Comparison of ENCODE assay signal across 1 cellular context in the genomic region with DNA sequence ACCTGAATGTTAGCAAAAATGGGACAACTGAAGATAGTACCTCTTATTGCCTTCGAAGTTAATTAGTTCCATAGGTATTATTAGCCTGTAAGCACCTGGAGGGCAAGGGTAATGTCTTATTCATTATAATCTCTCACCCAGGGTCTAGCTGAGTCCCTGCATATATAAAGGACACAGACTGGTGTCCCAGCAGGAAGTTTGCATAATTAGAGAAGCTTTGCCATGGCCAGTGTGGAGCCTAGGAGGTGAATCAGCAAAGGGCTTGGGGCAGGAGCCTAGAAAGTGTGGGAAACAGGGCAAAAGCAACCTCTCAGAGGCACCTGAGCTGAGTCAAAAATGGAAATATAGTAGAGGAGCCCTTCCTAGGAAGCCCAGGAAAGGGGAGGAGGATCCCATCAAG.
TF ChIP-seq lines count a peak whose summit lies in the region.

No MANE protein-coding gene starts in this region.

TF ChIP-seq in H1, 55 proteins besides CTCF, POLR2A, EP300 and RAD21 (continued from another document):
- TF ChIP-seq, protein P1, sequence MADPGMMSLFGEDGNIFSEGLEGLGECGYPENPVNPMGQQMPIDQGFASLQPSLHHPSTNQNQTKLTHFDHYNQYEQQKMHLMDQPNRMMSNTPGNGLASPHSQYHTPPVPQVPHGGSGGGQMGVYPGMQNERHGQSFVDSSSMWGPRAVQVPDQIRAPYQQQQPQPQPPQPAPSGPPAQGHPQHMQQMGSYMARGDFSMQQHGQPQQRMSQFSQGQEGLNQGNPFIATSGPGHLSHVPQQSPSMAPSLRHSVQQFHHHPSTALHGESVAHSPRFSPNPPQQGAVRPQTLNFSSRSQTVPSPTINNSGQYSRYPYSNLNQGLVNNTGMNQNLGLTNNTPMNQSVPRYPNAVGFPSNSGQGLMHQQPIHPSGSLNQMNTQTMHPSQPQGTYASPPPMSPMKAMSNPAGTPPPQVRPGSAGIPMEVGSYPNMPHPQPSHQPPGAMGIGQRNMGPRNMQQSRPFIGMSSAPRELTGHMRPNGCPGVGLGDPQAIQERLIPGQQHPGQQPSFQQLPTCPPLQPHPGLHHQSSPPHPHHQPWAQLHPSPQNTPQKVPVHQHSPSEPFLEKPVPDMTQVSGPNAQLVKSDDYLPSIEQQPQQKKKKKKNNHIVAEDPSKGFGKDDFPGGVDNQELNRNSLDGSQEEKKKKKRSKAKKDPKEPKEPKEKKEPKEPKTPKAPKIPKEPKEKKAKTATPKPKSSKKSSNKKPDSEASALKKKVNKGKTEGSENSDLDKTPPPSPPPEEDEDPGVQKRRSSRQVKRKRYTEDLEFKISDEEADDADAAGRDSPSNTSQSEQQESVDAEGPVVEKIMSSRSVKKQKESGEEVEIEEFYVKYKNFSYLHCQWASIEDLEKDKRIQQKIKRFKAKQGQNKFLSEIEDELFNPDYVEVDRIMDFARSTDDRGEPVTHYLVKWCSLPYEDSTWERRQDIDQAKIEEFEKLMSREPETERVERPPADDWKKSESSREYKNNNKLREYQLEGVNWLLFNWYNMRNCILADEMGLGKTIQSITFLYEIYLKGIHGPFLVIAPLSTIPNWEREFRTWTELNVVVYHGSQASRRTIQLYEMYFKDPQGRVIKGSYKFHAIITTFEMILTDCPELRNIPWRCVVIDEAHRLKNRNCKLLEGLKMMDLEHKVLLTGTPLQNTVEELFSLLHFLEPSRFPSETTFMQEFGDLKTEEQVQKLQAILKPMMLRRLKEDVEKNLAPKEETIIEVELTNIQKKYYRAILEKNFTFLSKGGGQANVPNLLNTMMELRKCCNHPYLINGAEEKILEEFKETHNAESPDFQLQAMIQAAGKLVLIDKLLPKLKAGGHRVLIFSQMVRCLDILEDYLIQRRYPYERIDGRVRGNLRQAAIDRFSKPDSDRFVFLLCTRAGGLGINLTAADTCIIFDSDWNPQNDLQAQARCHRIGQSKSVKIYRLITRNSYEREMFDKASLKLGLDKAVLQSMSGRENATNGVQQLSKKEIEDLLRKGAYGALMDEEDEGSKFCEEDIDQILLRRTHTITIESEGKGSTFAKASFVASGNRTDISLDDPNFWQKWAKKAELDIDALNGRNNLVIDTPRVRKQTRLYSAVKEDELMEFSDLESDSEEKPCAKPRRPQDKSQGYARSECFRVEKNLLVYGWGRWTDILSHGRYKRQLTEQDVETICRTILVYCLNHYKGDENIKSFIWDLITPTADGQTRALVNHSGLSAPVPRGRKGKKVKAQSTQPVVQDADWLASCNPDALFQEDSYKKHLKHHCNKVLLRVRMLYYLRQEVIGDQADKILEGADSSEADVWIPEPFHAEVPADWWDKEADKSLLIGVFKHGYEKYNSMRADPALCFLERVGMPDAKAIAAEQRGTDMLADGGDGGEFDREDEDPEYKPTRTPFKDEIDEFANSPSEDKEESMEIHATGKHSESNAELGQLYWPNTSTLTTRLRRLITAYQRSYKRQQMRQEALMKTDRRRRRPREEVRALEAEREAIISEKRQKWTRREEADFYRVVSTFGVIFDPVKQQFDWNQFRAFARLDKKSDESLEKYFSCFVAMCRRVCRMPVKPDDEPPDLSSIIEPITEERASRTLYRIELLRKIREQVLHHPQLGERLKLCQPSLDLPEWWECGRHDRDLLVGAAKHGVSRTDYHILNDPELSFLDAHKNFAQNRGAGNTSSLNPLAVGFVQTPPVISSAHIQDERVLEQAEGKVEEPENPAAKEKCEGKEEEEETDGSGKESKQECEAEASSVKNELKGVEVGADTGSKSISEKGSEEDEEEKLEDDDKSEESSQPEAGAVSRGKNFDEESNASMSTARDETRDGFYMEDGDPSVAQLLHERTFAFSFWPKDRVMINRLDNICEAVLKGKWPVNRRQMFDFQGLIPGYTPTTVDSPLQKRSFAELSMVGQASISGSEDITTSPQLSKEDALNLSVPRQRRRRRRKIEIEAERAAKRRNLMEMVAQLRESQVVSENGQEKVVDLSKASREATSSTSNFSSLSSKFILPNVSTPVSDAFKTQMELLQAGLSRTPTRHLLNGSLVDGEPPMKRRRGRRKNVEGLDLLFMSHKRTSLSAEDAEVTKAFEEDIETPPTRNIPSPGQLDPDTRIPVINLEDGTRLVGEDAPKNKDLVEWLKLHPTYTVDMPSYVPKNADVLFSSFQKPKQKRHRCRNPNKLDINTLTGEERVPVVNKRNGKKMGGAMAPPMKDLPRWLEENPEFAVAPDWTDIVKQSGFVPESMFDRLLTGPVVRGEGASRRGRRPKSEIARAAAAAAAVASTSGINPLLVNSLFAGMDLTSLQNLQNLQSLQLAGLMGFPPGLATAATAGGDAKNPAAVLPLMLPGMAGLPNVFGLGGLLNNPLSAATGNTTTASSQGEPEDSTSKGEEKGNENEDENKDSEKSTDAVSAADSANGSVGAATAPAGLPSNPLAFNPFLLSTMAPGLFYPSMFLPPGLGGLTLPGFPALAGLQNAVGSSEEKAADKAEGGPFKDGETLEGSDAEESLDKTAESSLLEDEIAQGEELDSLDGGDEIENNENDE (IDR thresholded peaks at IDR 0.05; ENCODE audit: insufficient replicate concordance, low read length) = no peak
- peak in 1 of 2 experiments; percentile 11; a peak in 1 of 4 replicates for TF ChIP-seq HDAC2 (IDR thresholded peaks at IDR 0.05; ENCODE audit: borderline replicate concordance in 1 of 2, low read depth in 2 of 2, low read length in 2 of 2)
- TF ChIP-seq RBBP5 (IDR thresholded peaks at IDR 0.05; ENCODE audit: borderline replicate concordance, low read depth, low read length) = no peak
